ENCODE assay signal across 7 cellular contexts in genomic region chr13:99956473-99957349, GRCh38. TPM values are rescaled to one million over a fixed set of nuclear protein-coding genes. Genes with fewer than 3 reads are reported as not detected.
A peak's percentile ranks its signal among the peaks of the same experiment; 100 is the strongest.
DNase-seq lines count a peak whose midpoint lies in the region; ATAC-seq lines count a peak whose summit lies in the region.

No MANE protein-coding gene starts in this region.

- H3K27me3 ChIP-seq in HUES6 (ENCODE audit: control insufficient read depth, insufficient read depth, low read length): peaks cover 90% of the 10 kb centered on the region
- peaks cover 87% of the 10 kb centered on the region for H3K27me3 ChIP-seq in iPS-15b (ENCODE audit: control insufficient read depth, insufficient read depth, low read length)
- peaks cover 96% of the 10 kb centered on the region for H3K27me3 ChIP-seq in skeletal muscle satellite cell (ENCODE audit: control insufficient read depth, insufficient read depth, low read length)

- H3K4me3 Mint-ChIP-seq in activated CD4-positive, alpha-beta memory T cell treated with anti-CD3 and anti-CD28 coated beads, Interleukin-2, amount 10 ng/mL, durations not matched to agents 7 days and 5 days: peak overlapping the region; percentile 13

- peak overlapping the region; percentile 88 for H3K4me3 ChIP-seq in HUES6 (ENCODE audit: low read depth, low read length)
- peak overlapping the region; percentile 74 for H3K4me3 ChIP-seq in iPS-15b (ENCODE audit: low read depth, low read length)
- peak overlapping the region; percentile 49 for H3K4me3 ChIP-seq in skeletal muscle satellite cell (ENCODE audit: low read length)

- POLR2A ChIA-PET in activated CD4-positive, alpha-beta memory T cell treated with anti-CD3 and anti-CD28 coated beads, Interleukin-2, amount 10 ng/mL, durations not matched to agents 7 days and 5 days (lab: Charles Lee): interaction anchor here (1.4 kb wide), 1 partner anchor 18 kb away, joined by 4 read pairs; no protein-coding TSS in a partner anchor

- H3K4me2 ChIP-seq in skeletal muscle satellite cell (ENCODE audit: low read length): peak overlapping the region; percentile 70

- H3K27me3 Mint-ChIP-seq in activated CD4-positive, alpha-beta memory T cell treated with anti-CD3 and anti-CD28 coated beads, Interleukin-2, amount 10 ng/mL, durations not matched to agents 7 days and 5 days: peaks cover 91% of the 10 kb centered on the region

- peaks cover 41% of the 10 kb centered on the region for H3K4me1 ChIP-seq in HUES6 (ENCODE audit: control insufficient read depth, insufficient read depth, low read length)
- peaks cover 22% of the 10 kb centered on the region for H3K4me1 ChIP-seq in iPS-15b (ENCODE audit: control insufficient read depth, insufficient read depth, low read length)
- H3K4me1 ChIP-seq in skeletal muscle satellite cell (ENCODE audit: control insufficient read depth, insufficient read depth, low read length): peaks cover 18% of the 10 kb centered on the region

- no peak overlapping the region for H3K27ac Mint-ChIP-seq in activated CD4-positive, alpha-beta memory T cell treated with anti-CD3 and anti-CD28 coated beads, Interleukin-2, amount 10 ng/mL, durations not matched to agents 7 days and 5 days

- H3K36me3 Mint-ChIP-seq in activated CD4-positive, alpha-beta memory T cell treated with anti-CD3 and anti-CD28 coated beads, Interleukin-2, amount 10 ng/mL, durations not matched to agents 7 days and 5 days (ENCODE audit: low read depth): no peaks in the 10 kb centered on the region

- CTCF ChIA-PET in activated CD4-positive, alpha-beta memory T cell treated with anti-CD3 and anti-CD28 coated beads, Interleukin-2, amount 10 ng/mL, durations not matched to agents 7 days and 5 days (lab: Charles Lee): interaction anchor here (1.5 kb wide), 1 partner anchor 300 kb away, joined by 6 read pairs; no protein-coding TSS in a partner anchor

- no peak overlapping the region for H3K27ac ChIP-seq in HUES6 (ENCODE audit: low read depth, low read length)

- ATAC-seq in HG02885 (IDR thresholded peaks at IDR 0.05; ENCODE audit: poor library complexity, unreplicated experiment) (no peak), GM18511 (IDR thresholded peaks at IDR 0.05; ENCODE audit: unreplicated experiment) (no peak)

- H3K9ac ChIP-seq in HUES6 (ENCODE audit: low read length) (peak overlapping the region; percentile 59), iPS-15b (ENCODE audit: low read depth, low read length) (no peak overlapping the region), skeletal muscle satellite cell (ENCODE audit: low read depth, low read length) (no peak overlapping the region)

- no peak for DNase-seq in activated CD4-positive, alpha-beta memory T cell treated with anti-CD3 and anti-CD28 coated beads, Interleukin-2, amount 10 ng/mL, durations not matched to agents 7 days and 5 days
- DNase-seq in NCI-H226: no peak

- H3K9me3 Mint-ChIP-seq in activated CD4-positive, alpha-beta memory T cell treated with anti-CD3 and anti-CD28 coated beads, Interleukin-2, amount 10 ng/mL, durations not matched to agents 7 days and 5 days: no peaks in the 10 kb centered on the region

- peaks cover 11% of the 10 kb centered on the region for H3K4me1 Mint-ChIP-seq in activated CD4-positive, alpha-beta memory T cell treated with anti-CD3 and anti-CD28 coated beads, Interleukin-2, amount 10 ng/mL, durations not matched to agents 7 days and 5 days

- H3K9me3 ChIP-seq in HUES6 (ENCODE audit: control insufficient read depth, insufficient read depth, low read depth, low read length) (no peaks in the 10 kb centered on the region), iPS-15b (ENCODE audit: control insufficient read depth, insufficient read depth, low read length) (no peaks in the 10 kb centered on the region), skeletal muscle satellite cell (replicated peaks; ENCODE audit: low read length) (no peaks in the 10 kb centered on the region)

- H3K36me3 ChIP-seq in HUES6 (ENCODE audit: control insufficient read depth, insufficient read depth, low read length) (no peaks in the 10 kb centered on the region), iPS-15b (ENCODE audit: control insufficient read depth, insufficient read depth, low read length) (no peaks in the 10 kb centered on the region), skeletal muscle satellite cell (ENCODE audit: insufficient read depth, low read length) (no peaks in the 10 kb centered on the region)

RNA-seq across cellular contexts. Expression of gene ZIC5, which starts 14.9 kb away (rescaled TPM):
- total RNA-seq in activated CD4-positive, alpha-beta memory T cell treated with anti-CD3 and anti-CD28 coated beads, Interleukin-2, amount 10 ng/mL, durations not matched to agents 7 days and 5 days: not detected
- not detected in 2 replicates for total RNA-seq in skeletal muscle satellite cell (2012; rRNA removed)

RNA-seq across cellular contexts. Expression of gene ZIC2, which starts 24.9 kb away (rescaled TPM):
- 1 to 10 TPM in 1 of 2 experiments, under 1 TPM in 1; 0.50 to 1.0 TPM for total RNA-seq in activated CD4-positive, alpha-beta memory T cell treated with anti-CD3 and anti-CD28 coated beads, Interleukin-2, amount 10 ng/mL, durations not matched to agents 7 days and 5 days
- total RNA-seq in skeletal muscle satellite cell (2012; rRNA removed): not detected in 2 replicates
